ENCODE assay signal across 28 cellular contexts in genomic region chr5:63070001-63070400, GRCh38.
"Had no signal": no experiment of that assay in that cellular context is flagged by ENCODE, and none has a peak within 500 bp of the region (broad histone marks: within the 10 kb centered on the region; RNA-seq: fewer than 3 reads in every experiment).

No MANE protein-coding gene starts in this region.

- DNase-seq: activated CD4-positive, alpha-beta T cell treated with anti-CD3 and anti-CD28 coated beads, Interleukin-2, amount 10 ng/mL, durations not matched to agents 24 days and 14 days; activated CD4-positive, alpha-beta T cell treated with anti-CD3 and anti-CD28 coated beads, Interleukin-2, amount 50 U/mL, for 4 hours; activated CD8-positive, alpha-beta T cell treated with anti-CD3 and anti-CD28 coated beads for 36 hours; activated effector memory CD4-positive, alpha-beta T cell treated with anti-CD3 and anti-CD28 coated beads, Interleukin-2, amount 50 U/mL, for 16 hours; activated naive CD4-positive, alpha-beta T cell; activated naive CD4-positive, alpha-beta T cell treated with anti-CD3 and anti-CD28 coated beads, Interleukin-2, amount 50 U/mL, for 16 hours; activated naive CD8-positive, alpha-beta T cell treated with anti-CD3 and anti-CD28 coated beads for 36 hours; activated T-cell treated with anti-CD3 and anti-CD28 coated beads, Interleukin-2, amount 50 U/mL, for 1 hour; activated T-cell treated with anti-CD3 and anti-CD28 coated beads, Interleukin-2, amount 50 U/mL, for 72 hours; amniotic stem cell; aorta; NCI-H1105; NCI-H1417 treated with DMSO at 0.1 percent for 48 hours; NCI-H1930; NCI-H345; NCI-H524 treated with DMSO at 0.1 percent for 48 hours; PC-3; Peyer's patch; RPMI8226; SHP77 treated with DMSO at 0.1 percent for 48 hours; SK-N-SH; T-cell; T-helper 17 cell; WERI-Rb-1 had no signal

- H3K4me1 ChIP-seq: breast epithelium, Peyer's patch, SJSA1 had no signal

- H3K36me3 Mint-ChIP-seq: activated naive CD8-positive, alpha-beta T cell treated with anti-CD3 and anti-CD28 coated beads for 36 hours; T-cell had no signal

- H3K9me3 Mint-ChIP-seq: activated CD4-positive, alpha-beta T cell treated with anti-CD3 and anti-CD28 coated beads, Interleukin-2, amount 10 ng/mL, durations not matched to agents 24 days and 14 days; activated naive CD8-positive, alpha-beta T cell treated with anti-CD3 and anti-CD28 coated beads for 36 hours; activated T-cell treated with anti-CD3 and anti-CD28 coated beads, Interleukin-2, amount 50 U/mL, for 72 hours had no signal

- H3K9me2 ChIP-seq: SK-N-SH had no signal

- H3K4me3 ChIP-seq: breast epithelium, K562, Peyer's patch, SJSA1 had no signal

- H3K36me3 ChIP-seq: breast epithelium, Peyer's patch, SJSA1, WERI-Rb-1 had no signal

- H3K27ac Mint-ChIP-seq: activated CD4-positive, alpha-beta T cell treated with anti-CD3 and anti-CD28 coated beads, Interleukin-2, amount 10 ng/mL, durations not matched to agents 24 days and 14 days; activated CD8-positive, alpha-beta T cell treated with anti-CD3 and anti-CD28 coated beads for 36 hours; activated naive CD8-positive, alpha-beta T cell treated with anti-CD3 and anti-CD28 coated beads for 36 hours; activated T-cell treated with anti-CD3 and anti-CD28 coated beads, Interleukin-2, amount 50 U/mL, for 72 hours; activated T-helper 17 cell treated with anti-CD3 and anti-CD28 coated beads, Interleukin-2, amount 50 U/mL, for 72 hours; T-cell; T-helper 17 cell had no signal

- H3K9ac ChIP-seq: SK-N-SH had no signal

- H3K4me3 Mint-ChIP-seq: activated CD4-positive, alpha-beta T cell treated with anti-CD3 and anti-CD28 coated beads, Interleukin-2, amount 10 ng/mL, durations not matched to agents 24 days and 14 days; activated CD8-positive, alpha-beta T cell treated with anti-CD3 and anti-CD28 coated beads for 36 hours; activated naive CD8-positive, alpha-beta T cell treated with anti-CD3 and anti-CD28 coated beads for 36 hours; activated T-cell treated with anti-CD3 and anti-CD28 coated beads, Interleukin-2, amount 50 U/mL, for 72 hours; activated T-helper 17 cell treated with anti-CD3 and anti-CD28 coated beads, Interleukin-2, amount 50 U/mL, for 72 hours; T-cell; T-helper 17 cell had no signal

- H3K27ac ChIP-seq: breast epithelium, Peyer's patch, SJSA1, WERI-Rb-1 had no signal

- H3K27me3 Mint-ChIP-seq: activated CD4-positive, alpha-beta T cell treated with anti-CD3 and anti-CD28 coated beads, Interleukin-2, amount 10 ng/mL, durations not matched to agents 24 days and 14 days; activated CD8-positive, alpha-beta T cell treated with anti-CD3 and anti-CD28 coated beads for 36 hours; activated T-helper 17 cell treated with anti-CD3 and anti-CD28 coated beads, Interleukin-2, amount 50 U/mL, for 72 hours; T-cell; T-helper 17 cell had no signal

- ATAC-seq: activated CD8-positive, alpha-beta T cell treated with anti-CD3 and anti-CD28 coated beads for 36 hours; activated T-cell treated with anti-CD3 and anti-CD28 coated beads, Interleukin-2, amount 50 U/mL, for 72 hours; activated T-helper 17 cell treated with anti-CD3 and anti-CD28 coated beads, Interleukin-2, amount 50 U/mL, for 72 hours; K562; PC-3; T-cell; T-helper 17 cell had no signal

- H3K9me3 ChIP-seq: breast epithelium, Peyer's patch, SJSA1, SK-N-SH had no signal

- H3K4me1 Mint-ChIP-seq: activated CD4-positive, alpha-beta T cell treated with anti-CD3 and anti-CD28 coated beads, Interleukin-2, amount 10 ng/mL, durations not matched to agents 24 days and 14 days; activated naive CD8-positive, alpha-beta T cell treated with anti-CD3 and anti-CD28 coated beads for 36 hours; activated T-helper 17 cell treated with anti-CD3 and anti-CD28 coated beads, Interleukin-2, amount 50 U/mL, for 72 hours; T-cell; T-helper 17 cell had no signal

- H3K4me2 ChIP-seq: SK-N-SH had no signal

- H3K27me3 ChIP-seq: breast epithelium, Peyer's patch, SJSA1 had no signal
